ENCODE assay signal across 26 cellular contexts in the genomic region with DNA sequence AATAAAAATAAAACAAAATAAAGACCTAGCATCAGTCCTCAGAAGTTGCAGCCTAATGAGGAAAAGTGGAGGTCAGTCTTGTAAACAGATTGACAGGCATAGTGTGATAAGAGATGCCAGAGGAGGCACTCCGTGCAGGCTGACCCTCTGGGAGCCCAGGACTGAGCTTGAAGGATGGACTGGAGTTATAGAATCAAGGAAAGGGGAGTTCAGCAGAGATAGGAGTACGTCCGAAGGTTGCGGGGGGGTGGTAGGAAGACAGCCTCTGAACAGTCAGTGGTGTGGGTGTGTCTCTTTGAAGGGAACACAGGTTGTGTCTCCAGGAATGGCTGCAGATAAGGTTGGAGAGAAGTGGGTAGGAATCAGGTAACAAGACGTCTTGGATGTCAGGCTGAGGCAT.
"Had no signal": no experiment of that assay in that cellular context is flagged by ENCODE, and none has a peak within 500 bp of the region (broad histone marks: within the 10 kb centered on the region; RNA-seq: fewer than 3 reads in every experiment).

No MANE protein-coding gene starts in this region.

- H3K27ac ChIP-seq: brain microvascular endothelial cell, spleen, testis, upper lobe of left lung, WERI-Rb-1 had no signal

- H3K4me3 Mint-ChIP-seq: activated CD8-positive, alpha-beta T cell treated with anti-CD3 and anti-CD28 coated beads, Interleukin-2, amount 10 ng/mL, durations not matched to agents 7 days and 5 days; activated T-helper 1 cell treated with anti-CD3 and anti-CD28 coated beads, Interleukin-12 subunit alpha, Interleukin-12 subunit beta, Interleukin-2, Interleukin-4 antibody, amounts not matched to agents 30 ng/mL and 10 ng/mL and 1 ng/mL, durations not matched to agents 14 hours and 24 hours and 36 hours; effector memory CD8-positive, alpha-beta T cell; natural killer cell treated with Interleukin-12 subunit alpha and Interleukin-12 subunit beta and Interleukin-15 and Interleukin-18, amount 100 ng/mL, for 72 hours; T-helper 2 cell treated with Interferon-gamma antibody and Interleukin-4, amounts not matched to agents 5 μg/mL and 100 μg/mL, for 36 hours had no signal

- H3K36me3 ChIP-seq: brain microvascular endothelial cell, spleen, upper lobe of left lung, WERI-Rb-1 had no signal

- H3K36me3 Mint-ChIP-seq: natural killer cell treated with Interleukin-12 subunit alpha and Interleukin-12 subunit beta and Interleukin-15 and Interleukin-18, amount 100 ng/mL, for 72 hours had no signal

- H3K9me3 ChIP-seq: spleen, testis, upper lobe of left lung had no signal

- H3K27ac Mint-ChIP-seq: activated CD8-positive, alpha-beta T cell treated with anti-CD3 and anti-CD28 coated beads, Interleukin-2, amount 10 ng/mL, durations not matched to agents 7 days and 5 days; activated T-helper 1 cell treated with anti-CD3 and anti-CD28 coated beads, Interleukin-12 subunit alpha, Interleukin-12 subunit beta, Interleukin-2, Interleukin-4 antibody, amounts not matched to agents 30 ng/mL and 10 ng/mL and 1 ng/mL, durations not matched to agents 14 hours and 24 hours and 36 hours; effector memory CD8-positive, alpha-beta T cell; natural killer cell treated with Interleukin-12 subunit alpha and Interleukin-12 subunit beta and Interleukin-15 and Interleukin-18, amount 100 ng/mL, for 72 hours; progenitor cell of endocrine pancreas; T-helper 2 cell treated with Interferon-gamma antibody and Interleukin-4, amounts not matched to agents 5 μg/mL and 100 μg/mL, for 36 hours had no signal

- DNase-seq: activated CD4-positive, alpha-beta T cell treated with anti-CD3 and anti-CD28 coated beads for 1 hour; activated CD4-positive, alpha-beta T cell treated with anti-CD3 and anti-CD28 coated beads, Interleukin-2, amount 50 U/mL, for 1 hour; activated CD8-positive, alpha-beta T cell treated with anti-CD3 and anti-CD28 coated beads, Interleukin-2, amount 10 ng/mL, durations not matched to agents 7 days and 5 days; activated gamma-delta T cell; activated naive CD4-positive, alpha-beta T cell treated with anti-CD3 and anti-CD28 coated beads, Interleukin-2, amount 50 U/mL, for 16 hours; aorta; brain microvascular endothelial cell; caudate nucleus; effector memory CD8-positive, alpha-beta T cell; foreskin melanocyte; head of caudate nucleus; nucleus accumbens; spleen; stimulated activated CD4-positive, alpha-beta T cell treated with anti-CD3 and anti-CD28 coated beads, Interleukin-4, amount 100 ng/mL, for 1 hour; stimulated activated naive CD4-positive, alpha-beta T cell; testis; upper lobe of left lung; WERI-Rb-1 had no signal

- ATAC-seq: activated CD8-positive, alpha-beta T cell treated with anti-CD3 and anti-CD28 coated beads, Interleukin-2, amount 10 ng/mL, durations not matched to agents 7 days and 5 days; effector memory CD8-positive, alpha-beta T cell; esophagus mucosa; natural killer cell treated with Interleukin-12 subunit alpha and Interleukin-12 subunit beta and Interleukin-15 and Interleukin-18, amount 100 ng/mL, for 72 hours had no signal

- H3K4me3 ChIP-seq: spleen, testis, upper lobe of left lung had no signal

- FAIRE-seq: endothelial cell of umbilical vein, islet of Langerhans, TTC549 had no signal

- H3K27me3 ChIP-seq: brain microvascular endothelial cell, spleen, testis, upper lobe of left lung had no signal
